1 cellular context compared by ENCODE assay signal in the genomic region with DNA sequence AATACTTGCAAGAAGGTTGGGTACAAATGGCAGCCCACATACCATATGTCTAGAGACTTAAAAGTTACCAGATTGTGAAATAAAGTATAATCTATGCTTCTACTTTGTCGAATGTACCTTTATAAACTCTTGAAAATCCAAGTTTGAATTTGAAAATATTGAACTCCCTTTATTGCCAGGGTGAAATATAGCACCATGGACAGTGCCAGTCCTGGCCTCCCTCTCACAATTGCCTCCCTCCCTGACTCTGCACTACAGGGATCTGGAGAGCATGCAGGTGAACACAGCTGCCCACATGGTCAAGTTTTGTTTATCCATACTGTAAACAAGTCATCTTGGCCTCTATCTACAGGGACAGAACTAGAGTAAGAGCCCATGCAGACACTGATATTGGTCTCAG.
TF ChIP-seq lines count a peak whose summit lies in the region.

No MANE protein-coding gene starts in this region.

TF ChIP-seq in HEK293T, 16 proteins besides CTCF, POLR2A, EP300 and RAD21 (continued from another document):
- TF ChIP-seq, protein P1, sequence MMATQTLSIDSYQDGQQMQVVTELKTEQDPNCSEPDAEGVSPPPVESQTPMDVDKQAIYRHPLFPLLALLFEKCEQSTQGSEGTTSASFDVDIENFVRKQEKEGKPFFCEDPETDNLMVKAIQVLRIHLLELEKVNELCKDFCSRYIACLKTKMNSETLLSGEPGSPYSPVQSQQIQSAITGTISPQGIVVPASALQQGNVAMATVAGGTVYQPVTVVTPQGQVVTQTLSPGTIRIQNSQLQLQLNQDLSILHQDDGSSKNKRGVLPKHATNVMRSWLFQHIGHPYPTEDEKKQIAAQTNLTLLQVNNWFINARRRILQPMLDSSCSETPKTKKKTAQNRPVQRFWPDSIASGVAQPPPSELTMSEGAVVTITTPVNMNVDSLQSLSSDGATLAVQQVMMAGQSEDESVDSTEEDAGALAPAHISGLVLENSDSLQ (IDR thresholded peaks at IDR 0.05) = no peak
- TF ChIP-seq FOXM1 (IDR thresholded peaks at IDR 0.05; ENCODE audit: borderline replicate concordance) (no peak), NFRKB (IDR thresholded peaks at IDR 0.05) (no peak), SP1 (IDR thresholded peaks at IDR 0.05) (no peak), SUZ12 (IDR thresholded peaks at IDR 0.05) (no peak), LEF1 (IDR thresholded peaks at IDR 0.05; ENCODE audit: borderline replicate concordance) (no peak), CTBP1 (IDR thresholded peaks at IDR 0.05; ENCODE audit: borderline replicate concordance) (no peak), HDGF (IDR thresholded peaks at IDR 0.05; ENCODE audit: borderline replicate concordance) (no peak), ELF4 (IDR thresholded peaks at IDR 0.05) (no peak), TARDBP (IDR thresholded peaks at IDR 0.05) (no peak), FOXK2 (IDR thresholded peaks at IDR 0.05) (no peak), FOXA1 (IDR thresholded peaks at IDR 0.05) (no peak)
TF ChIP-seq in HEK293T: peak in this region for 0.
